15 cellular contexts compared by ENCODE assay signal in genomic region chr5:61307611-61308010, GRCh38.
"Had no signal": no experiment of that assay in that cellular context is flagged by ENCODE, and none has a peak within 500 bp of the region (broad histone marks: within the 10 kb centered on the region; RNA-seq: fewer than 3 reads in every experiment).

No MANE protein-coding gene starts in this region.

- H3K36me3 Mint-ChIP-seq: activated naive CD4-positive, alpha-beta T cell treated with anti-CD3 and anti-CD28 coated beads, Interleukin-2, amount 10 ng/mL, durations not matched to agents 7 days and 5 days had no signal

- H3K9me3 Mint-ChIP-seq: activated naive CD4-positive, alpha-beta T cell treated with anti-CD3 and anti-CD28 coated beads, Interleukin-2, amount 10 ng/mL, durations not matched to agents 7 days and 5 days; nephron had no signal

- H3K27ac ChIP-seq: coronary artery, left ventricle myocardium inferior, sigmoid colon, testis, upper lobe of right lung had no signal

- H3K9me3 ChIP-seq: left ventricle myocardium inferior, sigmoid colon, testis, upper lobe of right lung had no signal

- H3K4me1 ChIP-seq: testis had no signal

- H3K27me3 ChIP-seq: sigmoid colon, testis, upper lobe of right lung had no signal

- H3K27ac Mint-ChIP-seq: activated naive CD4-positive, alpha-beta T cell treated with anti-CD3 and anti-CD28 coated beads, Interleukin-2, amount 10 ng/mL, durations not matched to agents 7 days and 5 days; nephron had no signal

- DNase-seq: activated CD4-positive, CD25-positive, alpha-beta regulatory T cell treated with anti-CD3 and anti-CD28 coated beads, Interleukin-2, amount 50 U/mL, for 72 hours; activated naive CD4-positive, alpha-beta T cell treated with anti-CD3 and anti-CD28 coated beads, Interleukin-2, amount 10 ng/mL, durations not matched to agents 7 days and 5 days; caudate nucleus; effector CD4-positive, alpha-beta T cell; kidney; left ventricle myocardium inferior; mesendoderm; occipital lobe; sigmoid colon; stimulated activated CD4-positive, alpha-beta T cell treated with anti-CD3 and anti-CD28 coated beads, Interleukin-4, amount 100 ng/mL, for 1 hour; stimulated activated naive CD8-positive, alpha-beta T cell treated with anti-CD3 and anti-CD28 coated beads, Interleukin-15, Interleukin-2, amounts not matched to agents 100 U/mL and 50 U/mL, for 24 hours; testis; upper lobe of right lung had no signal

- H3K36me3 ChIP-seq: left ventricle myocardium inferior, sigmoid colon, upper lobe of right lung had no signal

- H3K4me3 Mint-ChIP-seq: activated naive CD4-positive, alpha-beta T cell treated with anti-CD3 and anti-CD28 coated beads, Interleukin-2, amount 10 ng/mL, durations not matched to agents 7 days and 5 days; nephron had no signal

- H3K4me3 ChIP-seq: coronary artery, left ventricle myocardium inferior, sigmoid colon, testis, upper lobe of right lung had no signal

- ATAC-seq: upper lobe of right lung had no signal
